ENCODE assay signal across 19 cellular contexts in the genomic region with DNA sequence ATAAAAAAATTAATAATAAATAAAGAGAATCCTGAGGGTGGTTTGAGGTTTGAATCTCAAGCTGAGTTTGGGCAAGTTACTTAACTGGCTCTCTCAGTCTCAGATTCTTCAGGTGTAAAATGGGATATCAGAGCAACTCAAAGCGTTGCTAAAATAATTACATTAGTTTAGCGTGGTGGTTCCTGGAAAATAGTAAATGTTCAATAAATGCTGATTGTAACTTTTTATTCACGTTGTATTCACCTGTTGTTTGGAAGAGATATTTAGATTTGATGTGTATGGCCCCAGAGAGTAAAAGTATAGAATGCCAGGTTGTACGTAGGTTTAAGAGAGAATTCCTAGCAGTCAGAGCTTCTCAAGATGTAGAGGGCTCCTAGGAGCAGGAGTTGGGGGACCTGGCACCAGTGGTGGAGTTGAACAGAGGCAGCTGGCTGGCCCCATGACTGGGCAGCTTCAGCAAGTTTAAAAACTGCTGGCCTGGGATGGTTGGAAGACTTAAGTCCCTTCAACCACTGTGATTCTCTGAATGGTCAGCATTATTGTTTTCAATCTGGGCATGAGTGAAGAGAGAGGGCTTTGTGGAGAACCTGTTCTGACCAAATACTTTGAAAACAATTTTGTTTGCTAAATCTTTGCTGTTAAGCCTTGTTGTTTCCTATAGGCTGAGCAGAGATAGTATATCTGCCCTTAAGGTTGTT. TPM values are rescaled to one million over a fixed set of nuclear protein-coding genes. Genes with fewer than 3 reads are reported as not detected.
DNase-seq lines count a peak whose midpoint lies in the region; ATAC-seq, FAIRE-seq and TF ChIP-seq lines count a peak whose summit lies in the region.
"Had no signal": no experiment of that assay in that cellular context is flagged by ENCODE, and none has a peak within 500 bp of the region (broad histone marks: within the 10 kb centered on the region; RNA-seq: fewer than 3 reads in every experiment).

No MANE protein-coding gene starts in this region.

- no peak overlapping the region for H2AFZ ChIP-seq in HepG2 (ENCODE audit: low read length)

- H3K36me3 ChIP-seq in HepG2 (replicated peaks in 1 of 2; ENCODE audit: control insufficient read depth in 1 of 2, insufficient read depth in 2 of 2, low read length in 2 of 2): peaks cover 19 to 68% of the 10 kb centered on the region in 2 experiments
- H3K36me3 ChIP-seq in right lobe of liver: peaks cover 4 to 65% (median 21%) of the 10 kb centered on the region in 4 donors

- no peaks in the 10 kb centered on the region for H3K79me2 ChIP-seq in HepG2 (ENCODE audit: insufficient read depth, low read length)

- FAIRE-seq in HepG2 (lab: Jason Lieb, UNC): no peak
- FAIRE-seq: A204.1, GM19239 had no signal

- BruUV-seq in HepG2 (replicated peaks; lab: Mats Ljungman, UMichigan): TSS peak; percentile 21

- TF ChIP-seq CTCF in HepG2 (CRISPR knock-in tag; IDR thresholded peaks at IDR 0.05) (no peak), right lobe of liver (IDR thresholded peaks at IDR 0.05) (no peak)

- H3K4me2 ChIP-seq in HepG2 (ENCODE audit: low read depth, low read length): no peak overlapping the region

- H3K9me3 Mint-ChIP-seq in activated naive CD8-positive, alpha-beta T cell treated with anti-CD3 and anti-CD28 coated beads for 36 hours: no peaks in the 10 kb centered on the region
- H3K9me3 Mint-ChIP-seq: H9 had no signal

- no peak overlapping the region for H3K9ac ChIP-seq in HepG2 (ENCODE audit: insufficient read depth, low read depth, low read length)

- no peak for TF ChIP-seq RAD21 in HepG2 (CRISPR knock-in tag; IDR thresholded peaks at IDR 0.05)

- peaks cover 18% of the 10 kb centered on the region for H3K4me1 ChIP-seq in HepG2 (ENCODE audit: insufficient read depth, low read length)
- peaks cover 0 to 2% (median 0%) of the 10 kb centered on the region in 4 donors for H3K4me1 ChIP-seq in right lobe of liver
- H3K4me1 ChIP-seq: SJCRH30 had no signal

- H3K9me3 ChIP-seq in HepG2 (ENCODE audit: low read length) (no peaks in the 10 kb centered on the region), right lobe of liver (no peaks in the 10 kb centered on the region)
- H3K9me3 ChIP-seq: SJCRH30 had no signal

- ATAC-seq in HepG2 (no peak), right lobe of liver (no peak), GM18907 (IDR thresholded peaks at IDR 0.05; ENCODE audit: unreplicated experiment) (no peak), GM18858 (IDR thresholded peaks at IDR 0.05; ENCODE audit: unreplicated experiment) (no peak), HG03432 (IDR thresholded peaks at IDR 0.05; ENCODE audit: unreplicated experiment) (no peak)

- peaks cover 2% of the 10 kb centered on the region for H3K4me1 Mint-ChIP-seq in activated naive CD8-positive, alpha-beta T cell treated with anti-CD3 and anti-CD28 coated beads for 36 hours
- H3K4me1 Mint-ChIP-seq: H9 had no signal

- H3K27me3 ChIP-seq in HepG2 (ENCODE audit: control insufficient read depth in 1 of 2, insufficient read depth in 2 of 2, low read length in 2 of 2) (no peaks in the 10 kb centered on the region), right lobe of liver (no peaks in the 10 kb centered on the region)
- H3K27me3 ChIP-seq: SJCRH30 had no signal

- TF ChIP-seq POLR2A in HepG2 (IDR thresholded peaks at IDR 0.05; ENCODE audit: insufficient read depth in 1 of 2, low read depth in 2 of 2, low read length in 2 of 2) (no peak), right lobe of liver (IDR thresholded peaks at IDR 0.05) (no peak)

- DNase-seq in HepG2 (ENCODE audit: low spot score) (no peak), right lobe of liver (no peak), globus pallidus (ENCODE audit: low spot score) (peak; percentile 36)
- DNase-seq in activated naive CD8-positive, alpha-beta T cell treated with anti-CD3 and anti-CD28 coated beads for 36 hours: no peak
- DNase-seq: C1 segment of cervical spinal cord, DMS 273 treated with DMSO at 0.1 percent for 48 hours, H9, KBM-7, NCI-H1417 treated with DMSO at 0.1 percent for 48 hours, NCI-H1930, NCI-H2171 treated with DMSO at 0.1 percent for 48 hours, NCI-H446 treated with DMSO at 0.1 percent for 48 hours, SJCRH30 had no signal

- POLR2A ChIA-PET in HepG2 (lab: Yijun Ruan, JAX): no interaction called here

- H3K36me3 Mint-ChIP-seq in activated naive CD8-positive, alpha-beta T cell treated with anti-CD3 and anti-CD28 coated beads for 36 hours: peaks cover 26% of the 10 kb centered on the region

- no peaks in the 10 kb centered on the region for H3K27me3 Mint-ChIP-seq in activated naive CD8-positive, alpha-beta T cell treated with anti-CD3 and anti-CD28 coated beads for 36 hours

- H3K4me3 ChIP-seq in HepG2 (replicated peaks in 1 of 3; ENCODE audit: insufficient read depth in 1 of 3, low read depth in 2 of 3, low read length in 3 of 3) (no peak overlapping the region), right lobe of liver (no peak overlapping the region)
- H3K4me3 ChIP-seq: SJCRH30 had no signal

- CTCF ChIA-PET in HepG2 (lab: Yijun Ruan, JAX; ENCODE audit: low intra/inter-chr PET ratio, low total read pairs): no interaction called here

- H4K20me1 ChIP-seq in HepG2 (ENCODE audit: insufficient read depth, low read length): no peaks in the 10 kb centered on the region

- in situ Hi-C loops in HepG2 (cut with HindIII; ENCODE audit: extremely low pct_ligation_motif_present, low pct_unique_long_range_greater_than_20kb): no loop called here

- TF ChIP-seq EP300 in HepG2 (IDR thresholded peaks at IDR 0.05; ENCODE audit: low read depth in 2 of 2, low read length in 2 of 2): no peak
- no peak for TF ChIP-seq EP300 in HepG2 (CRISPR knock-in tag; IDR thresholded peaks at IDR 0.05; ENCODE audit: borderline replicate concordance)

- intact Hi-C loops in HepG2 (cut with micrococcal nuclease; ENCODE audit: unreplicated experiment) (loop anchor here (10.0 kb wide), 1 partner anchor 75 kb away; the partner anchor contains the start of gene NTRK1), right lobe of liver (cut with DNase I) (no loop called here)

- H3K27ac ChIP-seq in HepG2 (ENCODE audit: extremely low read length, insufficient read depth, low read length) (no peak overlapping the region), right lobe of liver (no peak overlapping the region)
- H3K27ac ChIP-seq: RWPE1, SJCRH30 had no signal

- peak overlapping the region; percentile 22 for H3K27ac Mint-ChIP-seq in activated naive CD8-positive, alpha-beta T cell treated with anti-CD3 and anti-CD28 coated beads for 36 hours

- 87% methylated on average over 4 of the region's 4 CpGs for WGBS in HepG2 (ENCODE audit: low lambda C conversion rate)
- 69% methylated on average over 4 of the region's 4 CpGs for WGBS in right lobe of liver (ENCODE audit: insufficient coverage, low coverage, low lambda C conversion rate, missing lambda C conversion rate)

- H3K4me3 Mint-ChIP-seq in activated naive CD8-positive, alpha-beta T cell treated with anti-CD3 and anti-CD28 coated beads for 36 hours: no peak overlapping the region
- H3K4me3 Mint-ChIP-seq: H9 had no signal

RNA-seq across cellular contexts. Expression of gene PRCC, which starts 22.4 kb away (rescaled TPM):
- 24.2 and 26.8 TPM in 2 replicates for total RNA-seq in HepG2 (2016; rRNA removed; fragmentation: Illumina TruSeq; extraction: Trizol)
- total RNA-seq in HepG2 (2016; cell fraction: cytosol; rRNA removed; fragmentation: Illumina TruSeq; extraction: Trizol; ENCODE audit: low read depth): 6.3 and 7.3 TPM in 2 replicates
- 24.6 and 27.1 TPM in 2 replicates for total RNA-seq in HepG2 (2016; cell fraction: insoluble cytoplasmic fraction; rRNA removed; fragmentation: Illumina TruSeq; extraction: Trizol)
- 22.6 and 26.4 TPM in 2 replicates for total RNA-seq in HepG2 (2016; cell fraction: membrane; rRNA removed; fragmentation: Illumina TruSeq; extraction: Trizol)
- total RNA-seq in HepG2 (2016; cell fraction: nucleus; rRNA removed; fragmentation: Illumina TruSeq; extraction: Trizol): 22.4 and 23.7 TPM in 2 replicates
- polyA plus RNA-seq in HepG2 (2011; rRNA removed): 40.5 and 46.3 TPM in 2 replicates
- polyA plus RNA-seq in HepG2 (2011; cell fraction: cytosol; rRNA removed): 40.1 and 44.6 TPM in 2 replicates
- 26.1 and 27.1 TPM in 2 replicates for polyA plus RNA-seq in HepG2 (2011; cell fraction: nucleus; rRNA removed)
- 30.8 and 33.7 TPM in 2 replicates for polyA plus RNA-seq in HepG2 (2012)
- polyA plus RNA-seq in HepG2 (2016; cell fraction: cytosol; fragmentation: Illumina TruSeq; extraction: Trizol; ENCODE audit: low read depth): 8.0 and 9.1 TPM in 2 replicates
- 48.3 and 56.0 TPM in 2 replicates for polyA plus RNA-seq in HepG2 (2016; cell fraction: insoluble cytoplasmic fraction; fragmentation: Illumina TruSeq; extraction: Trizol; ENCODE audit: low read depth)
- polyA plus RNA-seq in HepG2 (2016; cell fraction: membrane; fragmentation: Illumina TruSeq; extraction: Trizol; ENCODE audit: low read depth): 22.7 and 25.6 TPM in 2 replicates
- polyA plus RNA-seq in HepG2 (2016; cell fraction: nucleus; fragmentation: Illumina TruSeq; extraction: Trizol; ENCODE audit: insufficient read depth, low read depth): 56.0 and 57.2 TPM in 2 replicates
- 57.9 and 206 TPM in 2 replicates for polyA minus RNA-seq in HepG2 (2011; rRNA and poly(A)+ RNA removed; ENCODE audit: low replicate concordance)
- polyA minus RNA-seq in HepG2 (2011; cell fraction: cytosol; rRNA and poly(A)+ RNA removed): 24.3 and 33.6 TPM in 2 replicates
- polyA minus RNA-seq in HepG2 (2011; cell fraction: nucleus; rRNA and poly(A)+ RNA removed): 23.6 and 34.9 TPM in 2 replicates
- total RNA-seq in right lobe of liver: 10 to 100 TPM; 17.4 to 23.4 (median 19.7) TPM
- total RNA-seq in activated naive CD8-positive, alpha-beta T cell treated with anti-CD3 and anti-CD28 coated beads for 36 hours: 10 to 100 TPM; 91.8 to 96.0 TPM

RNA-seq across cellular contexts. Expression of gene SH2D2A, which starts 26.9 kb away (rescaled TPM):
- total RNA-seq in HepG2 (2016; rRNA removed; fragmentation: Illumina TruSeq; extraction: Trizol): 0.59 and 0.73 TPM in 2 replicates
- 0.35 and 0.51 TPM in 2 replicates for total RNA-seq in HepG2 (2016; cell fraction: cytosol; rRNA removed; fragmentation: Illumina TruSeq; extraction: Trizol; ENCODE audit: low read depth)
- total RNA-seq in HepG2 (2016; cell fraction: insoluble cytoplasmic fraction; rRNA removed; fragmentation: Illumina TruSeq; extraction: Trizol): 0.34 and 1.2 TPM in 2 replicates
- 0.52 and 1.0 TPM in 2 replicates for total RNA-seq in HepG2 (2016; cell fraction: membrane; rRNA removed; fragmentation: Illumina TruSeq; extraction: Trizol)
- total RNA-seq in HepG2 (2016; cell fraction: nucleus; rRNA removed; fragmentation: Illumina TruSeq; extraction: Trizol): 0.75 and 0.85 TPM in 2 replicates
- polyA plus RNA-seq in HepG2 (2011; rRNA removed): 0.56 and 0.57 TPM in 2 replicates
- polyA plus RNA-seq in HepG2 (2011; cell fraction: cytosol; rRNA removed): 0.55 and 0.78 TPM in 2 replicates
- 0.16 and 0.47 TPM in 2 replicates for polyA plus RNA-seq in HepG2 (2011; cell fraction: nucleus; rRNA removed)
- polyA plus RNA-seq in HepG2 (2012): 0.79 and 1.0 TPM in 2 replicates
- polyA plus RNA-seq in HepG2 (2016; cell fraction: cytosol; fragmentation: Illumina TruSeq; extraction: Trizol; ENCODE audit: low read depth): 0.62 and 0.67 TPM in 2 replicates
- polyA plus RNA-seq in HepG2 (2016; cell fraction: insoluble cytoplasmic fraction; fragmentation: Illumina TruSeq; extraction: Trizol; ENCODE audit: low read depth): 1.3 and 1.8 TPM in 2 replicates
- polyA plus RNA-seq in HepG2 (2016; cell fraction: membrane; fragmentation: Illumina TruSeq; extraction: Trizol; ENCODE audit: low read depth): 0.71 and 1.1 TPM in 2 replicates
- 1.0 and 1.8 TPM in 2 replicates for polyA plus RNA-seq in HepG2 (2016; cell fraction: nucleus; fragmentation: Illumina TruSeq; extraction: Trizol; ENCODE audit: insufficient read depth, low read depth)
- polyA minus RNA-seq in HepG2 (2011; rRNA and poly(A)+ RNA removed; ENCODE audit: low replicate concordance): 0.72 and 1.9 TPM in 2 replicates
- polyA minus RNA-seq in HepG2 (2011; cell fraction: cytosol; rRNA and poly(A)+ RNA removed): 0.62 TPM in 1 of 2 replicates, not detected in the other
- not detected in 2 replicates for polyA minus RNA-seq in HepG2 (2011; cell fraction: nucleus; rRNA and poly(A)+ RNA removed)
- total RNA-seq in right lobe of liver: 1 to 10 TPM in 1 of 6 experiments, under 1 TPM in 5; 0.32 to 1.3 (median 0.67) TPM
- 100 to 1,000 TPM; 186 TPM for total RNA-seq in activated naive CD8-positive, alpha-beta T cell treated with anti-CD3 and anti-CD28 coated beads for 36 hours
- total RNA-seq: SJCRH30 had no signal

RNA-seq across cellular contexts. Expression of gene HDGF, which starts 38.3 kb away (rescaled TPM):
- 183 and 196 TPM in 2 replicates for total RNA-seq in HepG2 (2016; rRNA removed; fragmentation: Illumina TruSeq; extraction: Trizol)
- total RNA-seq in HepG2 (2016; cell fraction: cytosol; rRNA removed; fragmentation: Illumina TruSeq; extraction: Trizol; ENCODE audit: low read depth): 98.2 and 98.3 TPM in 2 replicates
- total RNA-seq in HepG2 (2016; cell fraction: insoluble cytoplasmic fraction; rRNA removed; fragmentation: Illumina TruSeq; extraction: Trizol): 165 and 204 TPM in 2 replicates
- total RNA-seq in HepG2 (2016; cell fraction: membrane; rRNA removed; fragmentation: Illumina TruSeq; extraction: Trizol): 258 and 266 TPM in 2 replicates
- total RNA-seq in HepG2 (2016; cell fraction: nucleus; rRNA removed; fragmentation: Illumina TruSeq; extraction: Trizol): 89.8 and 111 TPM in 2 replicates
- polyA plus RNA-seq in HepG2 (2011; rRNA removed): 128 and 156 TPM in 2 replicates
- polyA plus RNA-seq in HepG2 (2011; cell fraction: cytosol; rRNA removed): 115 and 119 TPM in 2 replicates
- polyA plus RNA-seq in HepG2 (2011; cell fraction: nucleus; rRNA removed): 57.2 and 81.2 TPM in 2 replicates
- polyA plus RNA-seq in HepG2 (2012): 124 and 162 TPM in 2 replicates
- 177 and 192 TPM in 2 replicates for polyA plus RNA-seq in HepG2 (2016; cell fraction: cytosol; fragmentation: Illumina TruSeq; extraction: Trizol; ENCODE audit: low read depth)
- polyA plus RNA-seq in HepG2 (2016; cell fraction: insoluble cytoplasmic fraction; fragmentation: Illumina TruSeq; extraction: Trizol; ENCODE audit: low read depth): 263 and 292 TPM in 2 replicates
- 342 and 343 TPM in 2 replicates for polyA plus RNA-seq in HepG2 (2016; cell fraction: membrane; fragmentation: Illumina TruSeq; extraction: Trizol; ENCODE audit: low read depth)
- polyA plus RNA-seq in HepG2 (2016; cell fraction: nucleus; fragmentation: Illumina TruSeq; extraction: Trizol; ENCODE audit: insufficient read depth, low read depth): 211 and 230 TPM in 2 replicates
- 134 and 389 TPM in 2 replicates for polyA minus RNA-seq in HepG2 (2011; rRNA and poly(A)+ RNA removed; ENCODE audit: low replicate concordance)
- 64.6 and 71.8 TPM in 2 replicates for polyA minus RNA-seq in HepG2 (2011; cell fraction: cytosol; rRNA and poly(A)+ RNA removed)
- polyA minus RNA-seq in HepG2 (2011; cell fraction: nucleus; rRNA and poly(A)+ RNA removed): 30.8 and 31.2 TPM in 2 replicates
- total RNA-seq in right lobe of liver: 100 to 1,000 TPM; 131 to 192 (median 157) TPM
- 100 to 1,000 TPM; 271 to 274 TPM for total RNA-seq in activated naive CD8-positive, alpha-beta T cell treated with anti-CD3 and anti-CD28 coated beads for 36 hours

RNA-seq across cellular contexts. Expression of gene MRPL24, which starts 48.9 kb away (rescaled TPM):
- total RNA-seq in HepG2 (2016; rRNA removed; fragmentation: Illumina TruSeq; extraction: Trizol) (42.9 and 45.7 TPM in 2 replicates), right lobe of liver (10 to 100 TPM; 47.2 to 83.2 (median 61.4) TPM)
- total RNA-seq in HepG2 (2016; cell fraction: cytosol; rRNA removed; fragmentation: Illumina TruSeq; extraction: Trizol; ENCODE audit: low read depth): 18.3 and 22.1 TPM in 2 replicates
- 43.5 and 49.0 TPM in 2 replicates for total RNA-seq in HepG2 (2016; cell fraction: insoluble cytoplasmic fraction; rRNA removed; fragmentation: Illumina TruSeq; extraction: Trizol)
- 21.2 and 21.3 TPM in 2 replicates for total RNA-seq in HepG2 (2016; cell fraction: membrane; rRNA removed; fragmentation: Illumina TruSeq; extraction: Trizol)
- 13.5 and 22.5 TPM in 2 replicates for total RNA-seq in HepG2 (2016; cell fraction: nucleus; rRNA removed; fragmentation: Illumina TruSeq; extraction: Trizol)
- 37.7 and 38.1 TPM in 2 replicates for polyA plus RNA-seq in HepG2 (2011; rRNA removed)
- 28.3 and 29.4 TPM in 2 replicates for polyA plus RNA-seq in HepG2 (2011; cell fraction: cytosol; rRNA removed)
- polyA plus RNA-seq in HepG2 (2011; cell fraction: nucleus; rRNA removed): 15.0 and 17.2 TPM in 2 replicates
- 29.0 TPM in 2 replicates for polyA plus RNA-seq in HepG2 (2012)
- 21.1 and 21.8 TPM in 2 replicates for polyA plus RNA-seq in HepG2 (2016; cell fraction: cytosol; fragmentation: Illumina TruSeq; extraction: Trizol; ENCODE audit: low read depth)
- 58.3 and 58.4 TPM in 2 replicates for polyA plus RNA-seq in HepG2 (2016; cell fraction: insoluble cytoplasmic fraction; fragmentation: Illumina TruSeq; extraction: Trizol; ENCODE audit: low read depth)
- polyA plus RNA-seq in HepG2 (2016; cell fraction: membrane; fragmentation: Illumina TruSeq; extraction: Trizol; ENCODE audit: low read depth): 18.3 and 20.0 TPM in 2 replicates
- polyA plus RNA-seq in HepG2 (2016; cell fraction: nucleus; fragmentation: Illumina TruSeq; extraction: Trizol; ENCODE audit: insufficient read depth, low read depth): 39.4 and 46.6 TPM in 2 replicates
- polyA minus RNA-seq in HepG2 (2011; rRNA and poly(A)+ RNA removed; ENCODE audit: low replicate concordance): 13.2 and 67.4 TPM in 2 replicates
- 8.8 and 9.7 TPM in 2 replicates for polyA minus RNA-seq in HepG2 (2011; cell fraction: cytosol; rRNA and poly(A)+ RNA removed)
- 5.7 and 8.6 TPM in 2 replicates for polyA minus RNA-seq in HepG2 (2011; cell fraction: nucleus; rRNA and poly(A)+ RNA removed)
- 10 to 100 TPM; 85.1 to 94.6 TPM for total RNA-seq in activated naive CD8-positive, alpha-beta T cell treated with anti-CD3 and anti-CD28 coated beads for 36 hours

Comparison
In these comparisons a context has a peak if more than half of its experiments do, and no peak if none do; other contexts are left out.
1. RNA of gene SH2D2A, which starts 26.9 kb away (total RNA-seq): 186 TPM in activated naive CD8-positive, alpha-beta T cell treated with anti-CD3 and anti-CD28 coated beads for 36 hours; 0.32 to 1.3 TPM in right lobe of liver and 0.34 to 1.2 TPM in HepG2; every median in the first group is over 10 times any median in the second.